Comparison of ENCODE assay signal across 9 cellular contexts in genomic region chr10:21702633-21703111, GRCh38.
DNase-seq lines count a peak whose midpoint lies in the region; ATAC-seq and TF ChIP-seq lines count a peak whose summit lies in the region.
"Had no signal": no experiment of that assay in that cellular context is flagged by ENCODE, and none has a peak within 500 bp of the region (broad histone marks: within the 10 kb centered on the region; RNA-seq: fewer than 3 reads in every experiment).

No MANE protein-coding gene starts in this region.

- DNase-seq in endothelial cell (ENCODE audit: low spot score) (no peak), NCI-H1092 (lab: John Stamatoyannopoulos, UW) (no peak), foreskin melanocyte (no peak), NCI-H1048 (lab: John Stamatoyannopoulos, UW) (no peak), SHP77 treated with DMSO at 0.1 percent for 48 hours (lab: John Stamatoyannopoulos, UW) (no peak)

- H3K4me1 Mint-ChIP-seq in IgD-negative memory B cell (peaks cover 15 to 20% (median 18%) of the 10 kb centered on the region in 3 donors), endothelial cell (ENCODE audit: unreplicated experiment) (peaks cover 35% of the 10 kb centered on the region)

- no peaks in the 10 kb centered on the region for H3K27me3 Mint-ChIP-seq in IgD-negative memory B cell
- peaks cover 9% of the 10 kb centered on the region for H3K27me3 Mint-ChIP-seq in endothelial cell (ENCODE audit: unreplicated experiment)

- H3K4me3 Mint-ChIP-seq in IgD-negative memory B cell (peak overlapping the region in 3 of 4 donors; percentile 12 to 72 (median 43)), endothelial cell (ENCODE audit: unreplicated experiment) (no peak overlapping the region)
- H3K4me3 Mint-ChIP-seq: nephron had no signal

- H3K36me3 Mint-ChIP-seq in IgD-negative memory B cell (peaks cover 27% of the 10 kb centered on the region), endothelial cell (ENCODE audit: low read depth, unreplicated experiment) (peaks cover 46% of the 10 kb centered on the region)

- H3K9me3 Mint-ChIP-seq in IgD-negative memory B cell = peaks cover 10 to 31% (median 22%) of the 10 kb centered on the region in 3 donors
- H3K9me3 Mint-ChIP-seq in endothelial cell (ENCODE audit: unreplicated experiment) = peaks cover 4% of the 10 kb centered on the region

- H3K27ac Mint-ChIP-seq in IgD-negative memory B cell (peak overlapping the region; percentile 42 to 67 (median 47)), endothelial cell (ENCODE audit: unreplicated experiment) (peak overlapping the region; percentile 67)
- H3K27ac Mint-ChIP-seq: nephron had no signal

- TF ChIP-seq CTCF in endothelial cell (IDR thresholded peaks at IDR 0.05; ENCODE audit: unreplicated experiment) = no peak

- ATAC-seq in GM18858 (IDR thresholded peaks at IDR 0.05; ENCODE audit: unreplicated experiment) = peak; percentile 69
- ATAC-seq in GM21717 (IDR thresholded peaks at IDR 0.05; ENCODE audit: unreplicated experiment) = peak; percentile 72
